In genomic region chr12:90460681-90461080, GRCh38 we compare ENCODE assay signal across 25 cellular contexts.
DNase-seq lines count a peak whose midpoint lies in the region; ATAC-seq and TF ChIP-seq lines count a peak whose summit lies in the region.
"Had no signal": no experiment of that assay in that cellular context is flagged by ENCODE, and none has a peak within 500 bp of the region (broad histone marks: within the 10 kb centered on the region; RNA-seq: fewer than 3 reads in every experiment).

No MANE protein-coding gene starts in this region.

- DNase-seq in GM04504 (ENCODE audit: low read depth) (peak; percentile 3), cardiac fibroblast (ENCODE audit: low read depth in 2 of 2) (peak; percentile 32 to 50), fibroblast of mammary gland (ENCODE audit: low read depth) (peak; percentile 22), skeletal muscle cell (ENCODE audit: low read depth) (peak; percentile 0), HFFc6 (no peak)
- no peak for DNase-seq in stimulated activated CD4-positive, alpha-beta T cell treated with anti-CD3 and anti-CD28 coated beads, Interleukin-2, amount 100 ng/mL, for 24 hours
- DNase-seq: Caco-2; CD4-positive, alpha-beta memory T cell; DMS 273 treated with DMSO at 0.1 percent for 48 hours; DMS79 treated with DMSO at 0.1 percent for 48 hours; IMR-90; NCI-H1694; NCI-H2081; NCI-H2171; NCI-H345; NCI-H524; NCI-H774; NK-92 treated with Interleukin-12 subunit alpha and Interleukin-12 subunit beta, amount 100 ng/mL, for 24 hours; SIG-M5 had no signal

- H3K27me3 Mint-ChIP-seq in HFFc6 (ENCODE audit: insufficient read depth), result no peaks in the 10 kb centered on the region

- ATAC-seq in HG03432 (IDR thresholded peaks at IDR 0.05; ENCODE audit: unreplicated experiment), result no peak
- ATAC-seq: A549, GM23338, Panc1 had no signal

- H3K9me3 Mint-ChIP-seq in HFFc6, result peaks cover 17% of the 10 kb centered on the region

- TF ChIP-seq CTCF in cardiac fibroblast (IDR thresholded peaks at IDR 0.05; ENCODE audit: low read depth, low read length) (no peak), fibroblast of mammary gland (conservative IDR thresholded peaks at IDR 0.05; ENCODE audit: control insufficient read depth, insufficient read depth, low read depth, low read length) (no peak), HFFc6 (IDR thresholded peaks at IDR 0.05) (no peak)

- H3K27ac Mint-ChIP-seq in HFFc6, result no peak overlapping the region
- H3K27ac Mint-ChIP-seq: CD4-positive, alpha-beta memory T cell; GM23338 had no signal

- H3K36me3 Mint-ChIP-seq in HFFc6 (ENCODE audit: low read depth), result no peaks in the 10 kb centered on the region
- H3K36me3 Mint-ChIP-seq: CD4-positive, alpha-beta memory T cell had no signal

- H3K4me3 Mint-ChIP-seq in HFFc6, result no peak overlapping the region
- H3K4me3 Mint-ChIP-seq: GM23338 had no signal

- H3K4me3 ChIP-seq in cardiac fibroblast (replicated peaks in 1 of 2; ENCODE audit: low read depth in 2 of 2, low read length in 2 of 2), result no peak overlapping the region
- H3K4me3 ChIP-seq in fibroblast of mammary gland (ENCODE audit: control insufficient read depth, low read depth, low read length), result no peak overlapping the region
- no peak overlapping the region for H3K4me3 ChIP-seq in skeletal muscle cell (ENCODE audit: low read depth, low read length)
- H3K4me3 ChIP-seq: A549; BLaER1 treated with 17β-estradiol and CSF1 and Interleukin-3, amounts not matched to agents 10 nM and 100 nM; GM23338; HAP-1 had no signal

- no peaks in the 10 kb centered on the region for H3K4me1 Mint-ChIP-seq in HFFc6 (ENCODE audit: low read depth)
- H3K4me1 Mint-ChIP-seq: CD4-positive, alpha-beta memory T cell; GM23338 had no signal

Comparison
In these comparisons a context has a peak if more than half of its experiments do, and no peak if none do; other contexts are left out.
1. DNase-seq: peak in GM04504 (single experiment), cardiac fibroblast (2 of 2), fibroblast of mammary gland (single experiment) and skeletal muscle cell (single experiment); none in HFFc6 (single experiment) and stimulated activated CD4-positive, alpha-beta T cell treated with anti-CD3 and anti-CD28 coated beads, Interleukin-2, amount 100 ng/mL, for 24 hours (0 of 2).